In the genomic region with DNA sequence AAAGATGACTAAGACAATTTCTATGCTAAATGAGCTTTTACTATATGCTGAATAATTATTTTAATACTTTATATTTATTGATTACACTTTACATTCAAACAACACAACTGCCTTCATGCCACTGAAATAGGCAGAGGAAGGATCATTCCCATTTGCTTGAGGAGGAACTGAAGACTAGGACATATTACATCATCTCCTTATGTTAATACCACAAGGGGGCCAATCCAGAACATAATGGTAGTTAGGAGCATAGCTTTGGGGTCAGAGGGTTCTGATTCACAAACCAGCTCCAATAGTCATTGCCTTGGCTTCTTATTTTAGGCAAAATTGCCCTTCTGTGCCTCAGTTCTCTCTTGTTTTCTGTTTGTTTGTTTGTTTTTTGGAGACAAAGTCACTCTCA, we compare ENCODE assay signal across 4 cellular contexts.
A peak's percentile ranks its signal among the peaks of the same experiment; 100 is the strongest.
TF ChIP-seq lines count a peak whose summit lies in the region.

No MANE protein-coding gene starts in this region.

TF ChIP-seq in SK-N-SH, 30 proteins besides CTCF, POLR2A, EP300 and RAD21 (continues in another document):
- TF ChIP-seq TEAD4 (IDR thresholded peaks at IDR 0.05; ENCODE audit: borderline replicate concordance, insufficient read depth) (no peak), NFIC (IDR thresholded peaks at IDR 0.05; ENCODE audit: borderline replicate concordance) (no peak), RXRA (IDR thresholded peaks at IDR 0.05; ENCODE audit: borderline replicate concordance, low read depth) (no peak), EZH2phosphoT487 (IDR thresholded peaks at IDR 0.05; ENCODE audit: borderline replicate concordance, low read depth) (no peak), JUND (IDR thresholded peaks at IDR 0.05) (no peak), NRF1 (IDR thresholded peaks at IDR 0.05; ENCODE audit: low read depth, low read length) (no peak), YY1 (IDR thresholded peaks at IDR 0.05; ENCODE audit: low read depth) (no peak), FOXJ3 (CRISPR knock-in tag; IDR thresholded peaks at IDR 0.05) (no peak), USF1 (IDR thresholded peaks at IDR 0.05; ENCODE audit: borderline replicate concordance, low read depth) (no peak), MEF2A (IDR thresholded peaks at IDR 0.05; ENCODE audit: borderline replicate concordance, low read depth) (no peak)
- TF ChIP-seq, protein P1, sequence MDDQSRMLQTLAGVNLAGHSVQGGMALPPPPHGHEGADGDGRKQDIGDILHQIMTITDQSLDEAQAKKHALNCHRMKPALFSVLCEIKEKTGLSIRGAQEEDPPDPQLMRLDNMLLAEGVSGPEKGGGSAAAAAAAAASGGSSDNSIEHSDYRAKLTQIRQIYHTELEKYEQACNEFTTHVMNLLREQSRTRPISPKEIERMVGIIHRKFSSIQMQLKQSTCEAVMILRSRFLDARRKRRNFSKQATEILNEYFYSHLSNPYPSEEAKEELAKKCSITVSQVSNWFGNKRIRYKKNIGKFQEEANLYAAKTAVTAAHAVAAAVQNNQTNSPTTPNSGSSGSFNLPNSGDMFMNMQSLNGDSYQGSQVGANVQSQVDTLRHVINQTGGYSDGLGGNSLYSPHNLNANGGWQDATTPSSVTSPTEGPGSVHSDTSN (IDR thresholded peaks at IDR 0.05) = no peak
- TF ChIP-seq, protein P2, sequence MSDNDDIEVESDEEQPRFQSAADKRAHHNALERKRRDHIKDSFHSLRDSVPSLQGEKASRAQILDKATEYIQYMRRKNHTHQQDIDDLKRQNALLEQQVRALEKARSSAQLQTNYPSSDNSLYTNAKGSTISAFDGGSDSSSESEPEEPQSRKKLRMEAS (IDR thresholded peaks at IDR 0.05; ENCODE audit: low read depth) = no peak
- TF ChIP-seq, protein P3, sequence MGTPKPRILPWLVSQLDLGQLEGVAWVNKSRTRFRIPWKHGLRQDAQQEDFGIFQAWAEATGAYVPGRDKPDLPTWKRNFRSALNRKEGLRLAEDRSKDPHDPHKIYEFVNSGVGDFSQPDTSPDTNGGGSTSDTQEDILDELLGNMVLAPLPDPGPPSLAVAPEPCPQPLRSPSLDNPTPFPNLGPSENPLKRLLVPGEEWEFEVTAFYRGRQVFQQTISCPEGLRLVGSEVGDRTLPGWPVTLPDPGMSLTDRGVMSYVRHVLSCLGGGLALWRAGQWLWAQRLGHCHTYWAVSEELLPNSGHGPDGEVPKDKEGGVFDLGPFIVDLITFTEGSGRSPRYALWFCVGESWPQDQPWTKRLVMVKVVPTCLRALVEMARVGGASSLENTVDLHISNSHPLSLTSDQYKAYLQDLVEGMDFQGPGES (IDR thresholded peaks at IDR 0.05; ENCODE audit: low read depth, low read length) = no peak

TF ChIP-seq in SK-N-SH treated with all-trans-retinoic acid at 6 μM for 48 hours, 23 proteins besides CTCF, POLR2A, EP300 and RAD21:
- no peak for TF ChIP-seq ARNTL (CRISPR knock-in tag; IDR thresholded peaks at IDR 0.05; ENCODE audit: borderline replicate concordance, low read depth)
- no peak for TF ChIP-seq ZNF70 (CRISPR knock-in tag; IDR thresholded peaks at IDR 0.05)
- TF ChIP-seq BACH2 (CRISPR knock-in tag; IDR thresholded peaks at IDR 0.05; ENCODE audit: borderline replicate concordance) = no peak
- no peak for TF ChIP-seq SNAI2 (CRISPR knock-in tag; IDR thresholded peaks at IDR 0.05)
- TF ChIP-seq GLIS3 (CRISPR knock-in tag; IDR thresholded peaks at IDR 0.05) = no peak
- no peak for TF ChIP-seq POU6F1 (CRISPR knock-in tag; IDR thresholded peaks at IDR 0.05; ENCODE audit: borderline replicate concordance, low read depth)
- TF ChIP-seq, protein P4, sequence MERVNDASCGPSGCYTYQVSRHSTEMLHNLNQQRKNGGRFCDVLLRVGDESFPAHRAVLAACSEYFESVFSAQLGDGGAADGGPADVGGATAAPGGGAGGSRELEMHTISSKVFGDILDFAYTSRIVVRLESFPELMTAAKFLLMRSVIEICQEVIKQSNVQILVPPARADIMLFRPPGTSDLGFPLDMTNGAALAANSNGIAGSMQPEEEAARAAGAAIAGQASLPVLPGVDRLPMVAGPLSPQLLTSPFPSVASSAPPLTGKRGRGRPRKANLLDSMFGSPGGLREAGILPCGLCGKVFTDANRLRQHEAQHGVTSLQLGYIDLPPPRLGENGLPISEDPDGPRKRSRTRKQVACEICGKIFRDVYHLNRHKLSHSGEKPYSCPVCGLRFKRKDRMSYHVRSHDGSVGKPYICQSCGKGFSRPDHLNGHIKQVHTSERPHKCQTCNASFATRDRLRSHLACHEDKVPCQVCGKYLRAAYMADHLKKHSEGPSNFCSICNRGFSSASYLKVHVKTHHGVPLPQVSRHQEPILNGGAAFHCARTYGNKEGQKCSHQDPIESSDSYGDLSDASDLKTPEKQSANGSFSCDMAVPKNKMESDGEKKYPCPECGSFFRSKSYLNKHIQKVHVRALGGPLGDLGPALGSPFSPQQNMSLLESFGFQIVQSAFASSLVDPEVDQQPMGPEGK (CRISPR knock-in tag; IDR thresholded peaks at IDR 0.05; ENCODE audit: borderline replicate concordance) = no peak
- no peak for TF ChIP-seq PPARA (CRISPR knock-in tag; IDR thresholded peaks at IDR 0.05; ENCODE audit: borderline replicate concordance)
- TF ChIP-seq ISL1 (CRISPR knock-in tag; IDR thresholded peaks at IDR 0.05) = no peak
- TF ChIP-seq ZFP30 (CRISPR knock-in tag; IDR thresholded peaks at IDR 0.05) = no peak
- no peak for TF ChIP-seq ZNF565 (CRISPR knock-in tag; conservative IDR thresholded peaks at IDR 0.05; ENCODE audit: low read depth)

TF ChIP-seq in K562, 482 proteins besides CTCF, POLR2A, EP300 and RAD21:
- TF ChIP-seq, protein P5, sequence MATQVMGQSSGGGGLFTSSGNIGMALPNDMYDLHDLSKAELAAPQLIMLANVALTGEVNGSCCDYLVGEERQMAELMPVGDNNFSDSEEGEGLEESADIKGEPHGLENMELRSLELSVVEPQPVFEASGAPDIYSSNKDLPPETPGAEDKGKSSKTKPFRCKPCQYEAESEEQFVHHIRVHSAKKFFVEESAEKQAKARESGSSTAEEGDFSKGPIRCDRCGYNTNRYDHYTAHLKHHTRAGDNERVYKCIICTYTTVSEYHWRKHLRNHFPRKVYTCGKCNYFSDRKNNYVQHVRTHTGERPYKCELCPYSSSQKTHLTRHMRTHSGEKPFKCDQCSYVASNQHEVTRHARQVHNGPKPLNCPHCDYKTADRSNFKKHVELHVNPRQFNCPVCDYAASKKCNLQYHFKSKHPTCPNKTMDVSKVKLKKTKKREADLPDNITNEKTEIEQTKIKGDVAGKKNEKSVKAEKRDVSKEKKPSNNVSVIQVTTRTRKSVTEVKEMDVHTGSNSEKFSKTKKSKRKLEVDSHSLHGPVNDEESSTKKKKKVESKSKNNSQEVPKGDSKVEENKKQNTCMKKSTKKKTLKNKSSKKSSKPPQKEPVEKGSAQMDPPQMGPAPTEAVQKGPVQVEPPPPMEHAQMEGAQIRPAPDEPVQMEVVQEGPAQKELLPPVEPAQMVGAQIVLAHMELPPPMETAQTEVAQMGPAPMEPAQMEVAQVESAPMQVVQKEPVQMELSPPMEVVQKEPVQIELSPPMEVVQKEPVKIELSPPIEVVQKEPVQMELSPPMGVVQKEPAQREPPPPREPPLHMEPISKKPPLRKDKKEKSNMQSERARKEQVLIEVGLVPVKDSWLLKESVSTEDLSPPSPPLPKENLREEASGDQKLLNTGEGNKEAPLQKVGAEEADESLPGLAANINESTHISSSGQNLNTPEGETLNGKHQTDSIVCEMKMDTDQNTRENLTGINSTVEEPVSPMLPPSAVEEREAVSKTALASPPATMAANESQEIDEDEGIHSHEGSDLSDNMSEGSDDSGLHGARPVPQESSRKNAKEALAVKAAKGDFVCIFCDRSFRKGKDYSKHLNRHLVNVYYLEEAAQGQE (CRISPR knock-in tag; IDR thresholded peaks at IDR 0.05; ENCODE audit: low read depth) = no peak
- TF ChIP-seq, protein P6, sequence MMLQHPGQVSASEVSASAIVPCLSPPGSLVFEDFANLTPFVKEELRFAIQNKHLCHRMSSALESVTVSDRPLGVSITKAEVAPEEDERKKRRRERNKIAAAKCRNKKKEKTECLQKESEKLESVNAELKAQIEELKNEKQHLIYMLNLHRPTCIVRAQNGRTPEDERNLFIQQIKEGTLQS (IDR thresholded peaks at IDR 0.05) = peak; percentile 50
- TF ChIP-seq, protein P6 (CRISPR knock-in tag; conservative IDR thresholded peaks at IDR 0.05) = no peak

TF ChIP-seq in HepG2, 621 proteins besides CTCF, POLR2A, EP300 and RAD21 (continued from another document):
- TF ChIP-seq, protein P7, sequence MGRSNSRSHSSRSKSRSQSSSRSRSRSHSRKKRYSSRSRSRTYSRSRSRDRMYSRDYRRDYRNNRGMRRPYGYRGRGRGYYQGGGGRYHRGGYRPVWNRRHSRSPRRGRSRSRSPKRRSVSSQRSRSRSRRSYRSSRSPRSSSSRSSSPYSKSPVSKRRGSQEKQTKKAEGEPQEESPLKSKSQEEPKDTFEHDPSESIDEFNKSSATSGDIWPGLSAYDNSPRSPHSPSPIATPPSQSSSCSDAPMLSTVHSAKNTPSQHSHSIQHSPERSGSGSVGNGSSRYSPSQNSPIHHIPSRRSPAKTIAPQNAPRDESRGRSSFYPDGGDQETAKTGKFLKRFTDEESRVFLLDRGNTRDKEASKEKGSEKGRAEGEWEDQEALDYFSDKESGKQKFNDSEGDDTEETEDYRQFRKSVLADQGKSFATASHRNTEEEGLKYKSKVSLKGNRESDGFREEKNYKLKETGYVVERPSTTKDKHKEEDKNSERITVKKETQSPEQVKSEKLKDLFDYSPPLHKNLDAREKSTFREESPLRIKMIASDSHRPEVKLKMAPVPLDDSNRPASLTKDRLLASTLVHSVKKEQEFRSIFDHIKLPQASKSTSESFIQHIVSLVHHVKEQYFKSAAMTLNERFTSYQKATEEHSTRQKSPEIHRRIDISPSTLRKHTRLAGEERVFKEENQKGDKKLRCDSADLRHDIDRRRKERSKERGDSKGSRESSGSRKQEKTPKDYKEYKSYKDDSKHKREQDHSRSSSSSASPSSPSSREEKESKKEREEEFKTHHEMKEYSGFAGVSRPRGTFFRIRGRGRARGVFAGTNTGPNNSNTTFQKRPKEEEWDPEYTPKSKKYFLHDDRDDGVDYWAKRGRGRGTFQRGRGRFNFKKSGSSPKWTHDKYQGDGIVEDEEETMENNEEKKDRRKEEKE (IDR thresholded peaks at IDR 0.05) = no peak
- TF ChIP-seq ZNF282 (IDR thresholded peaks at IDR 0.05; ENCODE audit: partially characterized antibody) = no peak
- no peak for TF ChIP-seq HOXA3 (CRISPR knock-in tag; IDR thresholded peaks at IDR 0.05)
- TF ChIP-seq, protein P8, sequence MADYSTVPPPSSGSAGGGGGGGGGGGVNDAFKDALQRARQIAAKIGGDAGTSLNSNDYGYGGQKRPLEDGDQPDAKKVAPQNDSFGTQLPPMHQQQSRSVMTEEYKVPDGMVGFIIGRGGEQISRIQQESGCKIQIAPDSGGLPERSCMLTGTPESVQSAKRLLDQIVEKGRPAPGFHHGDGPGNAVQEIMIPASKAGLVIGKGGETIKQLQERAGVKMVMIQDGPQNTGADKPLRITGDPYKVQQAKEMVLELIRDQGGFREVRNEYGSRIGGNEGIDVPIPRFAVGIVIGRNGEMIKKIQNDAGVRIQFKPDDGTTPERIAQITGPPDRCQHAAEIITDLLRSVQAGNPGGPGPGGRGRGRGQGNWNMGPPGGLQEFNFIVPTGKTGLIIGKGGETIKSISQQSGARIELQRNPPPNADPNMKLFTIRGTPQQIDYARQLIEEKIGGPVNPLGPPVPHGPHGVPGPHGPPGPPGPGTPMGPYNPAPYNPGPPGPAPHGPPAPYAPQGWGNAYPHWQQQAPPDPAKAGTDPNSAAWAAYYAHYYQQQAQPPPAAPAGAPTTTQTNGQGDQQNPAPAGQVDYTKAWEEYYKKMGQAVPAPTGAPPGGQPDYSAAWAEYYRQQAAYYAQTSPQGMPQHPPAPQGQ (CRISPR knock-in tag; IDR thresholded peaks at IDR 0.05; ENCODE audit: borderline replicate concordance) = no peak
- no peak for TF ChIP-seq ZSCAN21 (CRISPR knock-in tag; IDR thresholded peaks at IDR 0.05; ENCODE audit: borderline replicate concordance)
